In genomic region chr11:69413015-69413801, GRCh38 we compare ENCODE assay signal across 17 cellular contexts.
DNase-seq lines count a peak whose midpoint lies in the region; ATAC-seq and TF ChIP-seq lines count a peak whose summit lies in the region.
"Had no signal": no experiment of that assay in that cellular context is flagged by ENCODE, and none has a peak within 500 bp of the region (broad histone marks: within the 10 kb centered on the region; RNA-seq: fewer than 3 reads in every experiment).

No MANE protein-coding gene starts in this region.

- no peak overlapping the region for H3K27ac Mint-ChIP-seq in activated naive CD8-positive, alpha-beta T cell treated with anti-CD3 and anti-CD28 coated beads, Interleukin-2, amount 10 ng/mL, durations not matched to agents 7 days and 5 days
- H3K27ac Mint-ChIP-seq in activated naive CD8-positive, alpha-beta T cell treated with anti-CD3 and anti-CD28 coated beads, Interleukin-2, amount 50 U/mL, for 24 hours, result no peak overlapping the region
- H3K27ac Mint-ChIP-seq in neural progenitor cell, result peak overlapping the region; percentile 46
- H3K27ac Mint-ChIP-seq: CD14-positive monocyte; CD8-positive, alpha-beta T cell; GM23338 had no signal

- TF ChIP-seq POLR2A in spleen (IDR thresholded peaks at IDR 0.05), result no peak

- no peaks in the 10 kb centered on the region for H3K79me2 ChIP-seq in neural progenitor cell (ENCODE audit: low read depth)

- peaks cover 11% of the 10 kb centered on the region for H3K27me3 Mint-ChIP-seq in activated naive CD8-positive, alpha-beta T cell treated with anti-CD3 and anti-CD28 coated beads, Interleukin-2, amount 10 ng/mL, durations not matched to agents 7 days and 5 days
- H3K27me3 Mint-ChIP-seq in activated naive CD8-positive, alpha-beta T cell treated with anti-CD3 and anti-CD28 coated beads, Interleukin-2, amount 50 U/mL, for 24 hours, result peaks cover 5% of the 10 kb centered on the region
- H3K27me3 Mint-ChIP-seq in neural progenitor cell (ENCODE audit: insufficient read depth, low read depth), result peaks cover 6% of the 10 kb centered on the region

- intact Hi-C loops in spleen (cut with DNase I; ENCODE audit: low total_unique reads), result no loop called here

- H3K9me3 ChIP-seq in neural progenitor cell (ENCODE audit: low read depth), result no peaks in the 10 kb centered on the region
- H3K9me3 ChIP-seq in spleen, result peaks cover 0 to 2% (median 0%) of the 10 kb centered on the region in 8 donors
- H3K9me3 ChIP-seq: HAP-1 had no signal

- no peaks in the 10 kb centered on the region for H3K36me3 Mint-ChIP-seq in activated naive CD8-positive, alpha-beta T cell treated with anti-CD3 and anti-CD28 coated beads, Interleukin-2, amount 10 ng/mL, durations not matched to agents 7 days and 5 days
- no peaks in the 10 kb centered on the region for H3K36me3 Mint-ChIP-seq in activated naive CD8-positive, alpha-beta T cell treated with anti-CD3 and anti-CD28 coated beads, Interleukin-2, amount 50 U/mL, for 24 hours (ENCODE audit: low read depth)
- H3K36me3 Mint-ChIP-seq in neural progenitor cell, result no peaks in the 10 kb centered on the region
- H3K36me3 Mint-ChIP-seq: CD14-positive monocyte; CD8-positive, alpha-beta T cell had no signal

- H4K20me1 ChIP-seq in neural progenitor cell (ENCODE audit: low read depth), result no peaks in the 10 kb centered on the region

- H2AFZ ChIP-seq in neural progenitor cell (replicated peaks), result no peak overlapping the region
- H2AFZ ChIP-seq: GM23338 had no signal

- no peaks in the 10 kb centered on the region for H3K9me3 Mint-ChIP-seq in activated naive CD8-positive, alpha-beta T cell treated with anti-CD3 and anti-CD28 coated beads, Interleukin-2, amount 10 ng/mL, durations not matched to agents 7 days and 5 days
- peaks cover 4% of the 10 kb centered on the region for H3K9me3 Mint-ChIP-seq in activated naive CD8-positive, alpha-beta T cell treated with anti-CD3 and anti-CD28 coated beads, Interleukin-2, amount 50 U/mL, for 24 hours
- no peaks in the 10 kb centered on the region for H3K9me3 Mint-ChIP-seq in neural progenitor cell

- peak; percentile 5 for DNase-seq in activated naive CD8-positive, alpha-beta T cell treated with anti-CD3 and anti-CD28 coated beads, Interleukin-2, amount 10 ng/mL, durations not matched to agents 7 days and 5 days
- DNase-seq in activated naive CD8-positive, alpha-beta T cell treated with anti-CD3 and anti-CD28 coated beads, Interleukin-2, amount 50 U/mL, for 24 hours, result no peak
- peak; percentile 33 for DNase-seq in epithelial cell of esophagus (ENCODE audit: low read depth)
- DNase-seq in neural progenitor cell (ENCODE audit: low spot score), result no peak
- peak; percentile 34 for DNase-seq in spleen
- DNase-seq in G401 (ENCODE audit: low spot score), result no peak
- no peak for DNase-seq in RWPE1 (ENCODE audit: low spot score)
- DNase-seq in middle frontal gyrus (ENCODE audit: extremely low spot score, low spot score), result no peak
- DNase-seq: CD8-positive, alpha-beta T cell; COR-L47; DMS153; DND-41; GF-D8 had no signal

- H3K27me3 ChIP-seq in neural progenitor cell, result no peaks in the 10 kb centered on the region
- peaks cover 0 to 22% (median 0%) of the 10 kb centered on the region in 7 donors for H3K27me3 ChIP-seq in spleen (replicated peaks in 1 of 7)

- H3K4me1 ChIP-seq in neural progenitor cell (peaks cover 6% of the 10 kb centered on the region), spleen (peaks cover 5 to 37% (median 23%) of the 10 kb centered on the region in 6 donors)
- H3K4me1 ChIP-seq: HAP-1 had no signal

- no peak overlapping the region for H3K9ac ChIP-seq in neural progenitor cell

- no peak overlapping the region for H3K4me2 ChIP-seq in neural progenitor cell
- H3K4me2 ChIP-seq: GM23338 had no signal

- H3K4me1 Mint-ChIP-seq in activated naive CD8-positive, alpha-beta T cell treated with anti-CD3 and anti-CD28 coated beads, Interleukin-2, amount 10 ng/mL, durations not matched to agents 7 days and 5 days, result peaks cover 4% of the 10 kb centered on the region
- peaks cover 4% of the 10 kb centered on the region for H3K4me1 Mint-ChIP-seq in activated naive CD8-positive, alpha-beta T cell treated with anti-CD3 and anti-CD28 coated beads, Interleukin-2, amount 50 U/mL, for 24 hours
- H3K4me1 Mint-ChIP-seq in neural progenitor cell, result peaks cover 7% of the 10 kb centered on the region

- H3K4me3 ChIP-seq in epithelial cell of esophagus (ENCODE audit: low read length), result no peak overlapping the region
- H3K4me3 ChIP-seq in neural progenitor cell, result no peak overlapping the region
- no peak overlapping the region for H3K4me3 ChIP-seq in spleen
- H3K4me3 ChIP-seq: GM23338, HAP-1 had no signal

- CTCF ChIA-PET in RWPE1 (lab: Yijun Ruan, JAX), result no interaction called here

- H3F3A ChIP-seq in neural progenitor cell (ENCODE audit: low read depth), result no peaks in the 10 kb centered on the region

- H3K27ac ChIP-seq in neural progenitor cell, result no peak overlapping the region
- no peak overlapping the region for H3K27ac ChIP-seq in spleen
- H3K27ac ChIP-seq in RWPE1, result no peak overlapping the region
- H3K27ac ChIP-seq: 22Rv1 had no signal

- H3K4me3 Mint-ChIP-seq in activated naive CD8-positive, alpha-beta T cell treated with anti-CD3 and anti-CD28 coated beads, Interleukin-2, amount 10 ng/mL, durations not matched to agents 7 days and 5 days, result no peak overlapping the region
- H3K4me3 Mint-ChIP-seq in activated naive CD8-positive, alpha-beta T cell treated with anti-CD3 and anti-CD28 coated beads, Interleukin-2, amount 50 U/mL, for 24 hours, result no peak overlapping the region
- no peak overlapping the region for H3K4me3 Mint-ChIP-seq in neural progenitor cell
- H3K4me3 Mint-ChIP-seq: CD14-positive monocyte; CD8-positive, alpha-beta T cell; GM23338 had no signal

- WGBS in spleen, 5 donors, result 82 to 95% (median 89%) methylated on average over 15 to 16 of the region's 16 CpGs

- no peaks in the 10 kb centered on the region for H3K36me3 ChIP-seq in neural progenitor cell
- no peaks in the 10 kb centered on the region for H3K36me3 ChIP-seq in spleen
- H3K36me3 ChIP-seq: HAP-1 had no signal

- in situ Hi-C loops in G401 (cut with HindIII; ENCODE audit: low sequenced_read_pairs), result no loop called here

- no peak for ATAC-seq in activated naive CD8-positive, alpha-beta T cell treated with anti-CD3 and anti-CD28 coated beads, Interleukin-2, amount 10 ng/mL, durations not matched to agents 7 days and 5 days (ENCODE audit: low read depth)
- no peak for ATAC-seq in activated naive CD8-positive, alpha-beta T cell treated with anti-CD3 and anti-CD28 coated beads, Interleukin-2, amount 50 U/mL, for 24 hours
- ATAC-seq: CD8-positive, alpha-beta T cell; GM23338 had no signal

- POLR2A ChIA-PET in activated naive CD8-positive, alpha-beta T cell treated with anti-CD3 and anti-CD28 coated beads, Interleukin-2, amount 10 ng/mL, durations not matched to agents 7 days and 5 days (lab: Charles Lee), result no interaction called here
- POLR2A ChIA-PET in RWPE1 (lab: Yijun Ruan, JAX; ENCODE audit: low non-redundant PET), result no interaction called here

- TF ChIP-seq CTCF in epithelial cell of esophagus (IDR thresholded peaks at IDR 0.05; ENCODE audit: insufficient read depth, low read depth, low read length, missing control alignments) (no peak), neural progenitor cell (IDR thresholded peaks at IDR 0.05) (no peak), spleen (IDR thresholded peaks at IDR 0.05 in 8 of 11, conservative IDR thresholded peaks at IDR 0.05 in 3 of 11) (no peak), RWPE1 (conservative IDR thresholded peaks at IDR 0.05; ENCODE audit: low read depth) (no peak)

Comparison
In these comparisons a context has a peak if more than half of its experiments do, and no peak if none do; other contexts are left out.
1. DNase-seq: peak in activated naive CD8-positive, alpha-beta T cell treated with anti-CD3 and anti-CD28 coated beads, Interleukin-2, amount 10 ng/mL, durations not matched to agents 7 days and 5 days (single experiment), epithelial cell of esophagus (single experiment) and spleen (single experiment); none in activated naive CD8-positive, alpha-beta T cell treated with anti-CD3 and anti-CD28 coated beads, Interleukin-2, amount 50 U/mL, for 24 hours (single experiment), neural progenitor cell (single experiment), G401 (single experiment), RWPE1 (single experiment) and middle frontal gyrus (single experiment).